ENCODE assay signal across 8 cellular contexts in the genomic region with DNA sequence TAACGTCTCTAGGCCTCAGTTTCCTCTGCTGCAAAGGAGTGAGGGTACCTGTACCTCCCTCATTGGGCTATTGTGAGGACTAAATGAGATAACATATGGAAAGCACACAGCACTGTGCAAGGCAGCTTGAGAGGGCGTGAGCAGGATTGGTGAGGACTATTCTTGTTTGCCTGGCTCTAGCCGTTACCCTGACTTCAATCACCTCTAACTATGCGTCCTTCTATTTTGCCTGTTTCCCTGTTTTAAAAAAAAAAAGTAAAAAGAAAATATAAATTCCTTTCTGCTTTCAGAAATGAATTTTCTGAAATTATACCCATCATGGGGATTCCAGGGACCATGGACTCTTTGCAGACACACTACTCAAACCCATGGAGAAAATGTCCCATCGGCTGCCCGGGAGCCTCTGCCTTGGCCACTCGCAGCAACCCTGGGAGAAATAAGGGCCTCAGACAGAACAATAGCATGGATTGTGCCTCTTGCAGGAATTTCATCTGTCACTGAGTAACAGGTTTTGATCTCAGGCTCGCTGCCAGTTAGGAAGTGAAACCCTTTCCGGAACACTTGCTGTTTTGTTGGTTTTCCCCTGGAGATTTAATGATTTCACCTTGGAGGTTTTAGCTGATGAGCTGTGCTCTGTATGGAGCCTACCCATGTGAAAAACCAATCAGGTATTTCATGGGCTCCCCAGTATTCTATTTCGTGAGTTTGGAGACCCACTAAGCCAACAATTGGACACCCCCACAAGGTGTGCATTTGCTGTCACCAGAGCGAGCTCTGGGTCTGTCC. TPM values are rescaled to one million over a fixed set of nuclear protein-coding genes. Genes with fewer than 3 reads are reported as not detected.
DNase-seq lines count a peak whose midpoint lies in the region; ATAC-seq and TF ChIP-seq lines count a peak whose summit lies in the region.

No MANE protein-coding gene starts in this region.

- peaks cover 0 to 6% of the 10 kb centered on the region in 2 donors for H3K27me3 Mint-ChIP-seq in CD8-positive, alpha-beta memory T cell

- no peaks in the 10 kb centered on the region for H3K9me3 Mint-ChIP-seq in CD8-positive, alpha-beta memory T cell

- H3K4me1 Mint-ChIP-seq in CD8-positive, alpha-beta memory T cell: peaks cover 0 to 11% (median 2%) of the 10 kb centered on the region in 3 donors

- POLR2A ChIA-PET in CD8-positive, alpha-beta memory T cell (lab: Charles Lee): no interaction called here

- H3K27ac ChIP-seq in DND-41 (ENCODE audit: low read length) (peak overlapping the region; percentile 96), MM.1S (ENCODE audit: low read length) (peak overlapping the region; percentile 95)
- H3K27ac ChIP-seq in CD8-positive, alpha-beta memory T cell (ENCODE audit: low read depth, low read length): no peak overlapping the region

- DNase-seq in DND-41 (no peak), MM.1S (no peak), epithelial cell of proximal tubule (ENCODE audit: low read depth) (peak; percentile 93), pons (ENCODE audit: low spot score) (peak; percentile 82), occipital lobe (lab: John Stamatoyannopoulos, UW) (no peak), T-helper 9 cell (no peak), omental fat pad (ENCODE audit: low spot score) (no peak)
- no peak for DNase-seq in CD8-positive, alpha-beta memory T cell

- H3K9me3 ChIP-seq in DND-41 (ENCODE audit: insufficient read depth, low read length, severe bottlenecking) (peaks cover 2% of the 10 kb centered on the region), MM.1S (replicated peaks; ENCODE audit: insufficient read depth, low read length) (no peaks in the 10 kb centered on the region)
- no peaks in the 10 kb centered on the region for H3K9me3 ChIP-seq in CD8-positive, alpha-beta memory T cell (ENCODE audit: low read length)

- H3K4me3 ChIP-seq in DND-41 (ENCODE audit: low read depth in 1 of 2, low read length in 2 of 2): 0 out of 4 replicates have a peak overlapping the region, but pooled peaks of 1 of the 2 experiments have one; percentile 3
- peak overlapping the region; percentile 35; the same call in 1 of the 2 replicates for H3K4me3 ChIP-seq in MM.1S (ENCODE audit: low read length)
- H3K4me3 ChIP-seq in epithelial cell of proximal tubule (ENCODE audit: low read depth, low read length): no peak overlapping the region
- no peak overlapping the region for H3K4me3 ChIP-seq in CD8-positive, alpha-beta memory T cell (ENCODE audit: low read length)

- peaks cover 59% of the 10 kb centered on the region for H3K4me1 ChIP-seq in DND-41 (ENCODE audit: insufficient read depth, low read length)
- H3K4me1 ChIP-seq in MM.1S (ENCODE audit: low read length): peaks cover 54% of the 10 kb centered on the region
- no peaks in the 10 kb centered on the region for H3K4me1 ChIP-seq in CD8-positive, alpha-beta memory T cell (ENCODE audit: insufficient read depth, low read length)

- CTCF ChIA-PET in CD8-positive, alpha-beta memory T cell (lab: Charles Lee): no interaction called here

- H3F3A ChIP-seq in MM.1S (ENCODE audit: insufficient read depth, low read length): peaks cover 48% of the 10 kb centered on the region

- no peak overlapping the region for H3K4me3 Mint-ChIP-seq in CD8-positive, alpha-beta memory T cell

- H3K36me3 Mint-ChIP-seq in CD8-positive, alpha-beta memory T cell: no peaks in the 10 kb centered on the region

- peak overlapping the region; percentile 52 for H3K9ac ChIP-seq in DND-41 (ENCODE audit: low read depth, low read length)
- peak overlapping the region; percentile 65 for H3K9ac ChIP-seq in MM.1S (ENCODE audit: low read length)

- H2AFZ ChIP-seq in DND-41 (ENCODE audit: low read depth, low read length) (peak overlapping the region; percentile 40; the same call in 1 of the 2 replicates), MM.1S (ENCODE audit: low read length) (no peak overlapping the region)

- TF ChIP-seq CTCF in DND-41 (IDR thresholded peaks at IDR 0.05; ENCODE audit: borderline replicate concordance, extremely low read depth, low read length, poor library complexity, severe bottlenecking) (no peak), MM.1S (IDR thresholded peaks at IDR 0.05; ENCODE audit: low read length) (no peak), epithelial cell of proximal tubule (conservative IDR thresholded peaks at IDR 0.05; ENCODE audit: low read depth, low read length) (no peak), omental fat pad (IDR thresholded peaks at IDR 0.05) (no peak)

- H3K4me2 ChIP-seq in DND-41 (ENCODE audit: insufficient read depth, low read length) (peak overlapping the region; percentile 57), MM.1S (ENCODE audit: low read depth, low read length) (peak overlapping the region; percentile 60; the same call in 1 of the 2 replicates)

- H3K36me3 ChIP-seq in DND-41 (ENCODE audit: insufficient read depth, low read length) (no peaks in the 10 kb centered on the region), MM.1S (replicated peaks; ENCODE audit: insufficient read depth, low read length) (no peaks in the 10 kb centered on the region)
- H3K36me3 ChIP-seq in CD8-positive, alpha-beta memory T cell (ENCODE audit: insufficient read depth, low read length): no peaks in the 10 kb centered on the region

- H4K20me1 ChIP-seq in DND-41 (ENCODE audit: insufficient read depth, low read length): no peaks in the 10 kb centered on the region
- no peaks in the 10 kb centered on the region for H4K20me1 ChIP-seq in MM.1S (ENCODE audit: insufficient read depth, low read length)

- H3K27me3 ChIP-seq in DND-41 (ENCODE audit: insufficient read depth, low read length, poor library complexity): no peaks in the 10 kb centered on the region
- no peaks in the 10 kb centered on the region for H3K27me3 ChIP-seq in MM.1S (replicated peaks; ENCODE audit: insufficient read depth, low read length)
- H3K27me3 ChIP-seq in CD8-positive, alpha-beta memory T cell (ENCODE audit: insufficient read depth, low read length, poor library complexity, severe bottlenecking): no peaks in the 10 kb centered on the region

- no peak overlapping the region for H3K27ac Mint-ChIP-seq in CD8-positive, alpha-beta memory T cell

- no peak for ATAC-seq in DND-41 (ENCODE audit: insufficient read depth, low read depth)
- ATAC-seq in omental fat pad (ENCODE audit: low FRiP score): no peak

- no peaks in the 10 kb centered on the region for H3K9me2 ChIP-seq in MM.1S (replicated peaks; ENCODE audit: insufficient read depth, low read length)

- H3K79me2 ChIP-seq in DND-41 (ENCODE audit: insufficient read depth, low read length) (no peaks in the 10 kb centered on the region), MM.1S (ENCODE audit: low read length) (no peaks in the 10 kb centered on the region)

RNA-seq across cellular contexts. Expression of a gene that starts 55.6 kb away (rescaled TPM):
- 0.17 and 5.0 TPM in 2 replicates for total RNA-seq in epithelial cell of proximal tubule
- 1.1 TPM for total RNA-seq in occipital lobe
- under 1 TPM in 1 of 2 experiments, not detected in 1; 0.20 TPM for total RNA-seq in CD8-positive, alpha-beta memory T cell
- not detected for polyA plus RNA-seq in CD8-positive, alpha-beta memory T cell
- total RNA-seq in omental fat pad: 1 to 10 TPM in 3 of 4 donors, not detected in 1; 1.3 to 4.4 (median 2.0) TPM

Comparison
In these comparisons a context has a peak if more than half of its experiments do, and no peak if none do; other contexts are left out.
1. DNase-seq: peak in epithelial cell of proximal tubule (single experiment) and pons (single experiment); none in DND-41 (single experiment), MM.1S (single experiment), occipital lobe (single experiment), CD8-positive, alpha-beta memory T cell (0 of 5), T-helper 9 cell (single experiment) and omental fat pad (single experiment).